Comparison of ENCODE assay signal across 8 cellular contexts in genomic region chr3:157127831-157128767, GRCh38. TPM values are rescaled to one million over a fixed set of nuclear protein-coding genes. Genes with fewer than 3 reads are reported as not detected.
DNase-seq lines count a peak whose midpoint lies in the region; ATAC-seq, FAIRE-seq and TF ChIP-seq lines count a peak whose summit lies in the region.

No MANE protein-coding gene starts in this region.

- 14% methylated on average over 8 of the region's 8 CpGs for WGBS in K562 (ENCODE audit: insufficient coverage, low coverage, missing lambda C conversion rate)
- 21% methylated on average over 7 of the region's 8 CpGs for WGBS in HepG2 (ENCODE audit: low lambda C conversion rate)

- peak; percentile 81 for FAIRE-seq in K562 (lab: Jason Lieb, UNC)
- FAIRE-seq in HepG2 (lab: Jason Lieb, UNC): peak; percentile 53

- H3K27ac ChIP-seq in K562 (ENCODE audit: extremely low read depth, low read depth, low read length) (peak overlapping the region; percentile 14; the same call in 2 of the 3 replicates), HepG2 (ENCODE audit: extremely low read length, insufficient read depth, low read length) (peak overlapping the region; percentile 96)

- in situ Hi-C loops in K562 (cut with MboI) (loop anchor here (25.0 kb wide), 1 partner anchor 591 kb away; no protein-coding TSS in a partner anchor), HepG2 (cut with HindIII; ENCODE audit: extremely low pct_ligation_motif_present, low pct_unique_long_range_greater_than_20kb) (loop anchor here (5.0 kb wide), 1 partner anchor 36 kb away; no protein-coding TSS in a partner anchor)

- H4K20me1 ChIP-seq in K562 (replicated peaks; ENCODE audit: control insufficient read depth, insufficient read depth, low read length) (no peaks in the 10 kb centered on the region), HepG2 (ENCODE audit: insufficient read depth, low read length) (no peaks in the 10 kb centered on the region)

- H3K9ac ChIP-seq in K562 (ENCODE audit: insufficient read depth in 1 of 2, low read depth in 2 of 2, low read length in 2 of 2) (peak overlapping the region; percentile 17 to 27; a peak in 2 of 4 replicates), HepG2 (ENCODE audit: insufficient read depth, low read depth, low read length) (peak overlapping the region; percentile 87)

- no peak for TF ChIP-seq CTCF in K562 (IDR thresholded peaks at IDR 0.05 in 2 of 3, conservative IDR thresholded peaks at IDR 0.05 in 1 of 3; ENCODE audit: insufficient read depth in 2 of 3, low read depth in 1 of 3, low read length in 3 of 3)
- TF ChIP-seq CTCF in HepG2 (CRISPR knock-in tag; IDR thresholded peaks at IDR 0.05): no peak

- H3K36me3 ChIP-seq in K562 (ENCODE audit: control insufficient read depth, insufficient read depth, low read length) (no peaks in the 10 kb centered on the region), HepG2 (replicated peaks in 1 of 2; ENCODE audit: control insufficient read depth in 1 of 2, insufficient read depth in 2 of 2, low read length in 2 of 2) (no peaks in the 10 kb centered on the region)

- ATAC-seq in HG03378 (IDR thresholded peaks at IDR 0.05; ENCODE audit: unreplicated experiment) (peak; percentile 54), K562 (peak; percentile 75), HepG2 (peak; percentile 56), HG03108 (IDR thresholded peaks at IDR 0.05; ENCODE audit: unreplicated experiment) (no peak)

- TF ChIP-seq POLR2A in K562 (conservative IDR thresholded peaks at IDR 0.05): no peak
- peak in 1 of 2 experiments; percentile 68; a peak in 3 of 4 replicates for TF ChIP-seq POLR2A in HepG2 (IDR thresholded peaks at IDR 0.05; ENCODE audit: insufficient read depth in 1 of 2, low read depth in 2 of 2, low read length in 2 of 2)

- H3K9me3 ChIP-seq in K562 (replicated peaks; ENCODE audit: control insufficient read depth, insufficient read depth, low read depth, low read length) (no peaks in the 10 kb centered on the region), HepG2 (ENCODE audit: low read length) (no peaks in the 10 kb centered on the region)

- TF ChIP-seq EP300 in K562 (IDR thresholded peaks at IDR 0.05; ENCODE audit: low read length) (peak; percentile 24; the same call in 1 of the 2 replicates), HepG2 (IDR thresholded peaks at IDR 0.05; ENCODE audit: low read depth in 2 of 2, low read length in 2 of 2) (no peak), HepG2 (CRISPR knock-in tag; IDR thresholded peaks at IDR 0.05; ENCODE audit: borderline replicate concordance) (peak; percentile 27; the same call in 1 of the 2 replicates)

- CTCF ChIA-PET in K562 (lab: Yijun Ruan, JAX; ENCODE audit: low intra/inter-chr PET ratio): no interaction called here
- CTCF ChIA-PET in HepG2 (lab: Yijun Ruan, JAX; ENCODE audit: low intra/inter-chr PET ratio, low total read pairs): no interaction called here
- CTCF ChIA-PET in HEK293T (lab: Yijun Ruan, JAX): interaction anchor here (0.6 to 2.5 kb wide), 3 partner anchors 10 to 70 kb away, joined by 3 to 5 read pairs (median 5); no protein-coding TSS in a partner anchor

- peak overlapping the region; percentile 38; the same call in 1 of the 2 replicates for H3K4me2 ChIP-seq in K562 (ENCODE audit: insufficient read depth, low read length)
- H3K4me2 ChIP-seq in HepG2 (ENCODE audit: low read depth, low read length): peak overlapping the region; percentile 98

- POLR2A ChIA-PET in K562 (lab: Yijun Ruan, JAX): interaction anchor here (0.9 to 4.4 kb wide), 6 partner anchors 12 to 56 kb away, joined by 3 to 23 read pairs (median 4); no protein-coding TSS in a partner anchor
- POLR2A ChIA-PET in HepG2 (lab: Yijun Ruan, JAX): interaction anchor here (0.6 to 8.1 kb wide), 16 partner anchors 7 to 593 kb away, joined by 3 to 204 read pairs (median 6); partner anchors contain the start of genes CCNL1, SSR3 and TIPARP
- POLR2A ChIA-PET in HEK293T (lab: Yijun Ruan, JAX): interaction anchor here (6.1 kb wide), 1 partner anchor 41 kb away, joined by 51 read pairs; no protein-coding TSS in a partner anchor

- intact Hi-C loops in K562 (cut with micrococcal nuclease) (loop anchor here (1.0 to 2.0 kb wide), 2 partner anchors 19 to 39 kb away; no protein-coding TSS in a partner anchor), HepG2 (cut with micrococcal nuclease; ENCODE audit: unreplicated experiment) (loop anchor here (1.0 kb wide), 1 partner anchor 8 kb away; no protein-coding TSS in a partner anchor)

- no peaks in the 10 kb centered on the region for H3K9me1 ChIP-seq in K562 (ENCODE audit: control insufficient read depth, insufficient read depth, low read length)

- no peak overlapping the region for H3K4me3 ChIP-seq in K562
- H3K4me3 ChIP-seq in HepG2 (replicated peaks in 1 of 3; ENCODE audit: insufficient read depth in 1 of 3, low read depth in 2 of 3, low read length in 3 of 3): peak overlapping the region; percentile 53 to 76 (median 57)

- H3K4me1 ChIP-seq in K562 (replicated peaks in 1 of 2; ENCODE audit: control insufficient read depth in 2 of 2, insufficient read depth in 2 of 2, low read length in 2 of 2): peaks cover 25 to 59% of the 10 kb centered on the region in 2 experiments
- H3K4me1 ChIP-seq in HepG2 (ENCODE audit: insufficient read depth, low read length): peaks cover 95% of the 10 kb centered on the region

- no TSS peak for BruUV-seq in K562 (replicated peaks; lab: Mats Ljungman, UMichigan)
- BruUV-seq in HepG2 (replicated peaks; lab: Mats Ljungman, UMichigan): no TSS peak

- DNase-seq in GM03348 (ENCODE audit: low spot score) (peak; percentile 62), T-helper 22 cell (ENCODE audit: low read depth) (peak; percentile 75), K562 (ENCODE audit: extremely low read depth in 1 of 4, low spot score in 3 of 4) (peak in 3 of 4 experiments; percentile 27 to 79 (median 68)), HepG2 (ENCODE audit: low spot score) (peak; percentile 78), HEK293T (ENCODE audit: extremely low spot score) (no peak)
- peak; percentile 7 for DNase-seq in stimulated activated CD8-positive, alpha-beta memory T cell treated with anti-CD3 and anti-CD28 coated beads, Interleukin-15, amount 100 ng/mL, for 24 hours (ENCODE audit: low read depth)

- H3K27me3 ChIP-seq in K562 (ENCODE audit: control insufficient read depth in 2 of 2, insufficient read depth in 2 of 2, low read length in 2 of 2) (no peaks in the 10 kb centered on the region), HepG2 (ENCODE audit: control insufficient read depth in 1 of 2, insufficient read depth in 2 of 2, low read length in 2 of 2) (no peaks in the 10 kb centered on the region)

- H2AFZ ChIP-seq in K562 (ENCODE audit: low read depth, low read length) (peak overlapping the region; percentile 92), HepG2 (ENCODE audit: low read length) (peak overlapping the region; percentile 33)

- H3K79me2 ChIP-seq in K562 (ENCODE audit: control insufficient read depth, insufficient read depth, low read length): no peaks in the 10 kb centered on the region
- H3K79me2 ChIP-seq in HepG2 (ENCODE audit: insufficient read depth, low read length): no peaks in the 10 kb centered on the region

- 0 out of 4 replicates have a peak, but pooled peaks of 1 of the 2 experiments have one; percentile 12 for TF ChIP-seq RAD21 in K562 (CRISPR knock-in tag; conservative IDR thresholded peaks at IDR 0.05 in 1 of 2, IDR thresholded peaks at IDR 0.05 in 1 of 2)
- TF ChIP-seq RAD21 in HepG2 (CRISPR knock-in tag; IDR thresholded peaks at IDR 0.05): no peak

TF ChIP-seq in HEK293T, 16 proteins besides CTCF, POLR2A, EP300 and RAD21 (continues in another document):
- TF ChIP-seq NFRKB (IDR thresholded peaks at IDR 0.05) (no peak), SP1 (IDR thresholded peaks at IDR 0.05) (no peak)

RNA-seq across cellular contexts. Expression of gene CCNL1, which starts 31.8 kb away (rescaled TPM):
- 412 and 933 TPM in 2 replicates for total RNA-seq in K562 (2011; cell fraction: chromatin; rRNA removed; ENCODE audit: low replicate concordance)
- 305 and 368 TPM in 2 replicates for total RNA-seq in K562 (2011; cell fraction: nucleolus; rRNA removed)
- total RNA-seq in K562 (2011; cell fraction: nucleoplasm; rRNA removed): 399 and 401 TPM in 2 replicates
- 132 and 172 TPM in 2 replicates for total RNA-seq in K562 (2014; rRNA removed)
- total RNA-seq in K562 (2014; rRNA removed; fragmentation: Illumina TruSeq; extraction: Trizol): 124 and 133 TPM in 2 replicates
- total RNA-seq in K562 (2015; rRNA removed; fragmentation: Illumina TruSeq; extraction: Trizol): 153 and 161 TPM in 2 replicates
- total RNA-seq in K562 (2021): 112 and 126 TPM in 2 replicates
- polyA plus RNA-seq in K562 (2011; rRNA removed): 186 and 201 TPM in 2 replicates
- 57.8 and 58.8 TPM in 2 replicates for polyA plus RNA-seq in K562 (2011; cell fraction: cytosol; rRNA removed)
- 1,501 and 1,632 TPM in 2 replicates for polyA plus RNA-seq in K562 (2011; cell fraction: nucleus; rRNA removed)
- 70.5 and 112 TPM in 2 replicates for polyA plus RNA-seq in K562 (2012)
- polyA plus RNA-seq in K562 (2014; fragmentation: Illumina TruSeq; extraction: Trizol): 77.7 and 107 TPM in 2 replicates
- 10 to 100 TPM; 16.1 to 32.4 TPM for polyA plus RNA-seq in K562 (2014; fragmentation: Nextera tagmentation; extraction: Ambion mirVana)
- 134 and 154 TPM in 2 replicates for polyA plus RNA-seq in K562 (2014; rRNA removed)
- polyA minus RNA-seq in K562 (2011; rRNA and poly(A)+ RNA removed): 210 and 248 TPM in 2 replicates
- 78.9 and 112 TPM in 2 replicates for polyA minus RNA-seq in K562 (2011; cell fraction: cytosol; rRNA and poly(A)+ RNA removed)
- polyA minus RNA-seq in K562 (2011; cell fraction: nucleus; rRNA and poly(A)+ RNA removed): 962 and 1,250 TPM in 2 replicates
- 23.5 and 151 TPM in 2 replicates for total RNA-seq in HepG2 (2016; rRNA removed; fragmentation: Illumina TruSeq; extraction: Trizol)
- 18.9 and 19.9 TPM in 2 replicates for total RNA-seq in HepG2 (2016; cell fraction: cytosol; rRNA removed; fragmentation: Illumina TruSeq; extraction: Trizol; ENCODE audit: low read depth)
- total RNA-seq in HepG2 (2016; cell fraction: insoluble cytoplasmic fraction; rRNA removed; fragmentation: Illumina TruSeq; extraction: Trizol): 22.0 and 151 TPM in 2 replicates
- total RNA-seq in HepG2 (2016; cell fraction: membrane; rRNA removed; fragmentation: Illumina TruSeq; extraction: Trizol): 19.5 and 22.9 TPM in 2 replicates
- total RNA-seq in HepG2 (2016; cell fraction: nucleus; rRNA removed; fragmentation: Illumina TruSeq; extraction: Trizol): 552 TPM in 2 replicates
- polyA plus RNA-seq in HepG2 (2011; rRNA removed): 303 and 309 TPM in 2 replicates
- 35.9 and 39.3 TPM in 2 replicates for polyA plus RNA-seq in HepG2 (2011; cell fraction: cytosol; rRNA removed)
- polyA plus RNA-seq in HepG2 (2011; cell fraction: nucleus; rRNA removed): 1,033 and 1,155 TPM in 2 replicates
- polyA plus RNA-seq in HepG2 (2012): 118 and 121 TPM in 2 replicates
- 4.9 and 6.1 TPM in 2 replicates for polyA plus RNA-seq in HepG2 (2016; cell fraction: cytosol; fragmentation: Illumina TruSeq; extraction: Trizol; ENCODE audit: low read depth)
- 26.1 and 28.4 TPM in 2 replicates for polyA plus RNA-seq in HepG2 (2016; cell fraction: insoluble cytoplasmic fraction; fragmentation: Illumina TruSeq; extraction: Trizol; ENCODE audit: low read depth)
- 6.6 and 9.0 TPM in 2 replicates for polyA plus RNA-seq in HepG2 (2016; cell fraction: membrane; fragmentation: Illumina TruSeq; extraction: Trizol; ENCODE audit: low read depth)
- polyA plus RNA-seq in HepG2 (2016; cell fraction: nucleus; fragmentation: Illumina TruSeq; extraction: Trizol; ENCODE audit: insufficient read depth, low read depth): 607 and 612 TPM in 2 replicates
- 138 and 193 TPM in 2 replicates for polyA minus RNA-seq in HepG2 (2011; rRNA and poly(A)+ RNA removed; ENCODE audit: low replicate concordance)
- polyA minus RNA-seq in HepG2 (2011; cell fraction: cytosol; rRNA and poly(A)+ RNA removed): 30.6 and 49.5 TPM in 2 replicates
- 1,410 and 1,557 TPM in 2 replicates for polyA minus RNA-seq in HepG2 (2011; cell fraction: nucleus; rRNA and poly(A)+ RNA removed)
